8 cellular contexts compared by ENCODE assay signal in the genomic region with DNA sequence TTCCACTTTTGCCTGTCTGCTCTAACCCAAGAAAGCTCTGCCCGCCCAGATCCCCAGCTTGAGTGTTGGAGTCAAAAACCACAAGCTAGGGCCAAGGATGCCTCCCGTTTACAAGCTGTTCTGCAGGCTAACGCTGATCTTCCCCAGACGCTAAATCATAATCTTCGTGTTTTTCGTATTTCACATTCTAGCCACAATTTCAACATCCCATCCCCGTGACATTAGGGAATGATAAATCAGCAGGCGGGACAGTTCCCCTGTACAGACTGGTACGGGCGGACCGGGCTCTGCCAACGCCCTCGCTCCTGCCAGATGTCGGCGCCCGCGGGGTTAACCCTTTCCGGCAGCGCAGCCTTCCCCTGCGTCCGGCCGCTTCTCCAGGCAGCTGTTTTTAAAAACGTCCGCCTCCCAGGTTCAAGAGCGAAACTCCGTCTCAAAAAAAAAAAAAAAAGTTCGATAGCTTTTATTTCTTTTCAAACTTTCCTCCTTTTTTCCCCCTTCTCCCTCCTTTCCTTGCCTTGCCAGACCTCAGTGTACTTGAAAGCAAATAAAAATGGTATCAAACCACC.
DNase-seq lines count a peak whose midpoint lies in the region; ATAC-seq and TF ChIP-seq lines count a peak whose summit lies in the region.

No MANE protein-coding gene starts in this region.

- no peak overlapping the region for H3K27ac Mint-ChIP-seq in T-helper 1 cell treated with Interleukin-12 subunit alpha and Interleukin-12 subunit beta and Interleukin-4 antibody, amounts not matched to agents 30 μg/mL and 1 μg/mL, for 36 hours
- H3K27ac Mint-ChIP-seq in naive B cell, result no peak overlapping the region

- peaks cover 5% of the 10 kb centered on the region for H3K27me3 ChIP-seq in vagina

- H3K4me3 Mint-ChIP-seq in T-helper 1 cell treated with Interleukin-12 subunit alpha and Interleukin-12 subunit beta and Interleukin-4 antibody, amounts not matched to agents 30 μg/mL and 1 μg/mL, for 36 hours, result peak overlapping the region; percentile 39
- H3K4me3 Mint-ChIP-seq in naive B cell, result peak overlapping the region in 5 of 8 donors; percentile 24 to 69 (median 36)

- H3K36me3 ChIP-seq in vagina (no peaks in the 10 kb centered on the region), mucosa of descending colon (ENCODE audit: low read depth) (no peaks in the 10 kb centered on the region)

- intact Hi-C loops in vagina (cut with DNase I), result no loop called here
- intact Hi-C loops in mucosa of descending colon (cut with DNase I, micrococcal nuclease), result no loop called here

- TF ChIP-seq CTCF in vagina (IDR thresholded peaks at IDR 0.05) (no peak), mucosa of descending colon (IDR thresholded peaks at IDR 0.05) (no peak)

- no peaks in the 10 kb centered on the region for H3K9me3 ChIP-seq in vagina
- no peaks in the 10 kb centered on the region for H3K9me3 ChIP-seq in mucosa of descending colon

- TF ChIP-seq POLR2A in vagina (IDR thresholded peaks at IDR 0.05), result no peak

- H3K9me3 Mint-ChIP-seq in T-helper 1 cell treated with Interleukin-12 subunit alpha and Interleukin-12 subunit beta and Interleukin-4 antibody, amounts not matched to agents 30 μg/mL and 1 μg/mL, for 36 hours, result peaks cover 4% of the 10 kb centered on the region
- peaks cover 0 to 11% (median 0%) of the 10 kb centered on the region in 7 donors for H3K9me3 Mint-ChIP-seq in naive B cell

- H3K4me1 Mint-ChIP-seq in T-helper 1 cell treated with Interleukin-12 subunit alpha and Interleukin-12 subunit beta and Interleukin-4 antibody, amounts not matched to agents 30 μg/mL and 1 μg/mL, for 36 hours (ENCODE audit: low read depth), result peaks cover 7% of the 10 kb centered on the region
- peaks cover 8 to 14% (median 14%) of the 10 kb centered on the region in 3 donors for H3K4me1 Mint-ChIP-seq in naive B cell

- peak; percentile 94 for ATAC-seq in esophagus mucosa
- no peak for ATAC-seq in naive B cell (ENCODE audit: low read depth in 2 of 2)
- ATAC-seq in mucosa of descending colon, result no peak
- no peak for ATAC-seq in HG03175 (IDR thresholded peaks at IDR 0.05; ENCODE audit: unreplicated experiment)

- peak overlapping the region; percentile 31 to 46 for H3K4me3 ChIP-seq in vagina
- no peak overlapping the region for H3K4me3 ChIP-seq in mucosa of descending colon

- peak; percentile 7 for DNase-seq in NCI-H2227 (lab: John Stamatoyannopoulos, UW; ENCODE audit: unreplicated experiment)
- DNase-seq in NCI-H2227 treated with DMSO at 0.1 percent for 48 hours (lab: John Stamatoyannopoulos, UW), result no peak
- DNase-seq in naive B cell, result no peak
- no peak for DNase-seq in vagina (ENCODE audit: extremely low spot score in 2 of 2)
- DNase-seq in mucosa of descending colon, result no peak

- H3K4me1 ChIP-seq in vagina (peaks cover 11% of the 10 kb centered on the region), mucosa of descending colon (ENCODE audit: low read depth) (no peaks in the 10 kb centered on the region)

- no peaks in the 10 kb centered on the region for H3K36me3 Mint-ChIP-seq in T-helper 1 cell treated with Interleukin-12 subunit alpha and Interleukin-12 subunit beta and Interleukin-4 antibody, amounts not matched to agents 30 μg/mL and 1 μg/mL, for 36 hours (ENCODE audit: low read depth)
- no peaks in the 10 kb centered on the region for H3K36me3 Mint-ChIP-seq in naive B cell

- H3K27ac ChIP-seq in vagina, result no peak overlapping the region

- peaks cover 56% of the 10 kb centered on the region for H3K27me3 Mint-ChIP-seq in T-helper 1 cell treated with Interleukin-12 subunit alpha and Interleukin-12 subunit beta and Interleukin-4 antibody, amounts not matched to agents 30 μg/mL and 1 μg/mL, for 36 hours (ENCODE audit: low read depth)
- H3K27me3 Mint-ChIP-seq in naive B cell, result peaks cover 59 to 71% (median 62%) of the 10 kb centered on the region in 3 donors
